Comparison of ENCODE assay signal across 22 cellular contexts in the genomic region with DNA sequence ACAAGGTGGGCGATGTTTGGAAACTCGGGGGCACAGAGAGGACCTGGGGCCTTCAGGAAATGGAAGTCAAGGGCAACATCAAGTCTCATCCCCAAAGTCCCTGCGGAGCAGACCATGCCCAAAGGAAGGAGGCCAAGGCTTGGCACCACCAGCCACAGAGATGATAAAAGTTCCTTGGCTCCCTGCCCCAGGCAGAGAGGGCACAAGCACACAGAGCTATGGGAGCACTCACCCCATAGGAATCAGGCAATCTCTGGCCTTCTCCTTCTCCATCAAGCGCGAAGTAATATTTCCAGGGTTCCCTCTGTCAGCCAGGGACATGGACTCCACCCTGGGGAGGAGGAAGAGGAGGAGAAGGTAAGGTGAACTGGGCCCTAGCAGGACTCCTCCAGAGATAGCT. TPM values are rescaled to one million over a fixed set of nuclear protein-coding genes. Genes with fewer than 3 reads are reported as not detected.
DNase-seq lines count a peak whose midpoint lies in the region; ATAC-seq and TF ChIP-seq lines count a peak whose summit lies in the region.
"Had no signal": no experiment of that assay in that cellular context is flagged by ENCODE, and none has a peak within 500 bp of the region (broad histone marks: within the 10 kb centered on the region; RNA-seq: fewer than 3 reads in every experiment).

No MANE protein-coding gene starts in this region.

- CTCF ChIA-PET in CD4-positive, alpha-beta memory T cell (lab: Charles Lee; ENCODE audit: partially characterized antibody): interaction anchor here (1.4 kb wide), 1 partner anchor 13 kb away, joined by 3 read pairs; no protein-coding TSS in a partner anchor

- POLR2A ChIA-PET in CD4-positive, alpha-beta memory T cell (lab: Charles Lee; ENCODE audit: partially characterized antibody): interaction anchor here (0.9 to 1.3 kb wide), 4 partner anchors 8 to 89 kb away, joined by 3 to 4 read pairs (median 3); partner anchors contain the start of gene ACAA1

- H3K27me3 Mint-ChIP-seq in CD4-positive, alpha-beta memory T cell: no peaks in the 10 kb centered on the region
- H3K27me3 Mint-ChIP-seq in activated T-helper 17 cell treated with anti-CD3 and anti-CD28 coated beads, Interleukin-2, amount 50 U/mL, for 72 hours: no peaks in the 10 kb centered on the region
- H3K27me3 Mint-ChIP-seq: activated CD4-positive, alpha-beta T cell treated with anti-CD3 and anti-CD28 coated beads for 36 hours; T-cell had no signal

- H3K4me3 ChIP-seq in CD4-positive, alpha-beta memory T cell (ENCODE audit: low read length in 2 of 2): no peak overlapping the region
- H3K4me3 ChIP-seq in effector memory CD4-positive, alpha-beta T cell (ENCODE audit: insufficient read depth, low read depth, low read length, poor library complexity, severe bottlenecking): no peak overlapping the region
- H3K4me3 ChIP-seq in foreskin fibroblast (ENCODE audit: low read depth in 1 of 2, low read length in 2 of 2): no peak overlapping the region
- H3K4me3 ChIP-seq: BLaER1 treated with 17β-estradiol and CSF1 and Interleukin-3, amounts not matched to agents 10 nM and 100 nM; left lung; neural progenitor cell had no signal

- intact Hi-C loops in CD4-positive, alpha-beta memory T cell (cut with micrococcal nuclease): no loop called here

- H3K27me3 ChIP-seq in CD4-positive, alpha-beta memory T cell (ENCODE audit: insufficient read depth, low read length): no peaks in the 10 kb centered on the region
- H3K27me3 ChIP-seq in effector memory CD4-positive, alpha-beta T cell (replicated peaks; ENCODE audit: control insufficient read depth, insufficient read depth, low read length, poor library complexity, severe bottlenecking): no peaks in the 10 kb centered on the region
- H3K27me3 ChIP-seq: BLaER1 treated with 17β-estradiol and CSF1 and Interleukin-3, amounts not matched to agents 10 nM and 100 nM; left lung; neural progenitor cell had no signal

- H3K9me3 Mint-ChIP-seq in CD4-positive, alpha-beta memory T cell: no peaks in the 10 kb centered on the region
- no peaks in the 10 kb centered on the region for H3K9me3 Mint-ChIP-seq in activated T-helper 17 cell treated with anti-CD3 and anti-CD28 coated beads, Interleukin-2, amount 50 U/mL, for 72 hours
- H3K9me3 Mint-ChIP-seq: neural progenitor cell, T-cell had no signal

- H3K4me1 ChIP-seq in CD4-positive, alpha-beta memory T cell (ENCODE audit: insufficient read depth, low read length): peaks cover 23% of the 10 kb centered on the region
- no peaks in the 10 kb centered on the region for H3K4me1 ChIP-seq in effector memory CD4-positive, alpha-beta T cell (ENCODE audit: control insufficient read depth, insufficient read depth, low read length, poor library complexity, severe bottlenecking)
- H3K4me1 ChIP-seq: neural progenitor cell had no signal

- ATAC-seq in activated T-helper 17 cell treated with anti-CD3 and anti-CD28 coated beads, Interleukin-2, amount 50 U/mL, for 72 hours (replicated peaks): no peak
- ATAC-seq in left lobe of liver: peak; percentile 1
- ATAC-seq: activated CD4-positive, alpha-beta T cell treated with anti-CD3 and anti-CD28 coated beads for 36 hours; left lung; T-cell had no signal

- H3K36me3 ChIP-seq in CD4-positive, alpha-beta memory T cell (ENCODE audit: insufficient read depth, low read length): peaks cover 86% of the 10 kb centered on the region
- peaks cover 82% of the 10 kb centered on the region for H3K36me3 ChIP-seq in effector memory CD4-positive, alpha-beta T cell (ENCODE audit: control insufficient read depth, insufficient read depth, low read length)
- H3K36me3 ChIP-seq: neural progenitor cell had no signal

- no peak for DNase-seq in CD4-positive, alpha-beta memory T cell
- DNase-seq in left lobe of liver (ENCODE audit: low spot score): peak; percentile 73
- DNase-seq in stimulated activated CD8-positive, alpha-beta memory T cell treated with anti-CD3 and anti-CD28 coated beads, Interleukin-4, amount 100 ng/mL, for 48 hours: peak; percentile 12
- DNase-seq in effector memory CD4-positive, alpha-beta T cell: no peak
- no peak for DNase-seq in kidney tubule cell (ENCODE audit: low spot score)
- no peak for DNase-seq in GF-D8 (lab: John Stamatoyannopoulos, UW)
- DNase-seq in foreskin fibroblast: no peak
- DNase-seq: ACHN; activated CD4-positive, alpha-beta T cell treated with anti-CD3 and anti-CD28 coated beads for 36 hours; amniotic stem cell; H7; NCI-H2081; NCI-H345; OCI-M1; SIG-M5; small intestine; stimulated activated naive CD4-positive, alpha-beta T cell treated with Interleukin-2 at 50 U/mL for 16 hours had no signal

- no peak overlapping the region for H3K4me3 Mint-ChIP-seq in CD4-positive, alpha-beta memory T cell
- H3K4me3 Mint-ChIP-seq in activated T-helper 17 cell treated with anti-CD3 and anti-CD28 coated beads, Interleukin-2, amount 50 U/mL, for 72 hours: no peak overlapping the region
- H3K4me3 Mint-ChIP-seq: activated CD4-positive, alpha-beta T cell treated with anti-CD3 and anti-CD28 coated beads for 36 hours; neural progenitor cell; T-cell had no signal

- no peaks in the 10 kb centered on the region for H3K9me3 ChIP-seq in CD4-positive, alpha-beta memory T cell (ENCODE audit: control insufficient read depth in 1 of 2, low read length in 2 of 2)
- H3K9me3 ChIP-seq in effector memory CD4-positive, alpha-beta T cell (ENCODE audit: control insufficient read depth, low read length): no peaks in the 10 kb centered on the region
- H3K9me3 ChIP-seq: BLaER1 treated with 17β-estradiol and CSF1 and Interleukin-3, amounts not matched to agents 10 nM and 100 nM; left lung had no signal

- H3K27ac ChIP-seq in CD4-positive, alpha-beta memory T cell (ENCODE audit: low read depth, low read length): no peak overlapping the region
- H3K27ac ChIP-seq in effector memory CD4-positive, alpha-beta T cell (ENCODE audit: insufficient read depth, low read length, poor library complexity, severe bottlenecking): no peak overlapping the region
- H3K27ac ChIP-seq: neural progenitor cell had no signal

- no peak for TF ChIP-seq CTCF in foreskin fibroblast (IDR thresholded peaks at IDR 0.05; ENCODE audit: low read depth, low read length)

- peak overlapping the region in 4 of 7 donors; percentile 10 to 66 (median 42) for H3K27ac Mint-ChIP-seq in CD4-positive, alpha-beta memory T cell
- H3K27ac Mint-ChIP-seq in activated T-helper 17 cell treated with anti-CD3 and anti-CD28 coated beads, Interleukin-2, amount 50 U/mL, for 72 hours: peak overlapping the region; percentile 67
- H3K27ac Mint-ChIP-seq: activated CD4-positive, alpha-beta T cell treated with anti-CD3 and anti-CD28 coated beads for 36 hours; neural progenitor cell had no signal

- peaks cover 40 to 85% of the 10 kb centered on the region in 2 donors for H3K36me3 Mint-ChIP-seq in CD4-positive, alpha-beta memory T cell
- peaks cover 98% of the 10 kb centered on the region for H3K36me3 Mint-ChIP-seq in activated T-helper 17 cell treated with anti-CD3 and anti-CD28 coated beads, Interleukin-2, amount 50 U/mL, for 72 hours (ENCODE audit: low read depth)

- peaks cover 11 to 33% (median 15%) of the 10 kb centered on the region in 4 donors for H3K4me1 Mint-ChIP-seq in CD4-positive, alpha-beta memory T cell
- peaks cover 3% of the 10 kb centered on the region for H3K4me1 Mint-ChIP-seq in activated T-helper 17 cell treated with anti-CD3 and anti-CD28 coated beads, Interleukin-2, amount 50 U/mL, for 72 hours
- H3K4me1 Mint-ChIP-seq: neural progenitor cell had no signal

RNA-seq across cellular contexts. Expression of gene ACAA1, which starts 7.9 kb away (rescaled TPM):
- total RNA-seq in CD4-positive, alpha-beta memory T cell: 10 to 100 TPM; 78.7 to 82.8 TPM
- polyA plus RNA-seq in CD4-positive, alpha-beta memory T cell: 10 to 100 TPM; 52.4 to 76.3 TPM
- 10 to 100 TPM; 67.5 to 82.8 TPM for total RNA-seq in activated T-helper 17 cell treated with anti-CD3 and anti-CD28 coated beads, Interleukin-2, amount 50 U/mL, for 72 hours
- 479 TPM for total RNA-seq in left lobe of liver

RNA-seq across cellular contexts. Expression of gene MYD88, which starts 9.4 kb away (rescaled TPM):
- 10 to 100 TPM; 50.5 to 57.4 TPM for total RNA-seq in CD4-positive, alpha-beta memory T cell
- 100 to 1,000 TPM; 104 to 129 TPM for polyA plus RNA-seq in CD4-positive, alpha-beta memory T cell
- 10 to 100 TPM; 34.5 to 57.0 TPM for total RNA-seq in activated T-helper 17 cell treated with anti-CD3 and anti-CD28 coated beads, Interleukin-2, amount 50 U/mL, for 72 hours
- 37.5 TPM for total RNA-seq in left lobe of liver

RNA-seq across cellular contexts. Expression of gene OXSR1, which starts 36.3 kb away (rescaled TPM):
- total RNA-seq in CD4-positive, alpha-beta memory T cell: 10 to 100 TPM; 39.6 to 43.9 TPM
- polyA plus RNA-seq in CD4-positive, alpha-beta memory T cell: 10 to 100 TPM; 13.3 to 18.0 TPM
- total RNA-seq in activated T-helper 17 cell treated with anti-CD3 and anti-CD28 coated beads, Interleukin-2, amount 50 U/mL, for 72 hours: 10 to 100 TPM; 77.8 to 78.4 TPM
- 12.1 TPM for total RNA-seq in left lobe of liver

Comparison
In these comparisons a context has a peak if more than half of its experiments do, and no peak if none do; other contexts are left out.
1. DNase-seq: peak in left lobe of liver (single experiment) and stimulated activated CD8-positive, alpha-beta memory T cell treated with anti-CD3 and anti-CD28 coated beads, Interleukin-4, amount 100 ng/mL, for 48 hours (single experiment); none in CD4-positive, alpha-beta memory T cell (0 of 5), effector memory CD4-positive, alpha-beta T cell (0 of 3), kidney tubule cell (single experiment), GF-D8 (single experiment) and foreskin fibroblast (0 of 2).